1 cellular context compared by ENCODE assay signal in genomic region chr1:193059282-193060225, GRCh38.
TF ChIP-seq lines count a peak whose summit lies in the region.

TSS of gene RO60 (plus strand) at chr1:193059612. CDS start at chr1:193069055, 9,443 bp downstream.
TSS of gene UCHL5 (minus strand) at chr1:193059360. CDS start at chr1:193059260, 100 bp downstream.

TF ChIP-seq in HepG2, 621 proteins besides CTCF, POLR2A, EP300 and RAD21 (continued from another document and continues in another):
- TF ChIP-seq ZBTB40 (IDR thresholded peaks at IDR 0.05) (no peak), ZBTB40 (CRISPR knock-in tag; IDR thresholded peaks at IDR 0.05) (peak; percentile 62), ZMYM4 (CRISPR knock-in tag; IDR thresholded peaks at IDR 0.05) (peak; percentile 99), FOXP4 (CRISPR knock-in tag; IDR thresholded peaks at IDR 0.05) (peak; percentile 89), MTA1 (CRISPR knock-in tag; IDR thresholded peaks at IDR 0.05; ENCODE audit: borderline replicate concordance) (peak; percentile 47), ZNF468 (CRISPR knock-in tag; IDR thresholded peaks at IDR 0.05) (peak; percentile 38; the same call in 1 of the 2 replicates), RARG (CRISPR knock-in tag; IDR thresholded peaks at IDR 0.05; ENCODE audit: low read depth) (no peak), BRD4 (CRISPR knock-in tag; IDR thresholded peaks at IDR 0.05) (peak; percentile 94), HNF4G (IDR thresholded peaks at IDR 0.05; ENCODE audit: borderline replicate concordance, low read depth, low read length) (no peak), HNF4G (CRISPR knock-in tag; IDR thresholded peaks at IDR 0.05; ENCODE audit: borderline replicate concordance, low read depth) (peak; percentile 28), ZNF614 (CRISPR knock-in tag; IDR thresholded peaks at IDR 0.05; ENCODE audit: borderline replicate concordance) (peak; percentile 87), ZNF20 (CRISPR knock-in tag; IDR thresholded peaks at IDR 0.05) (0 out of 2 replicates have a peak, but pooled peaks have one; percentile 12), SYNCRIP (IDR thresholded peaks at IDR 0.05; ENCODE audit: insufficient read depth, low read depth, low read length) (no peak), FOXK2 (IDR thresholded peaks at IDR 0.05) (0 out of 2 replicates have a peak, but pooled peaks have one; percentile 9), ETV5 (CRISPR knock-in tag; IDR thresholded peaks at IDR 0.05; ENCODE audit: borderline replicate concordance) (peak; percentile 81), ZNF407 (CRISPR knock-in tag; IDR thresholded peaks at IDR 0.05; ENCODE audit: not compliant biosample characterization) (peak; percentile 63), ZFP41 (CRISPR knock-in tag; IDR thresholded peaks at IDR 0.05; ENCODE audit: borderline replicate concordance) (no peak), ZBTB33 (CRISPR knock-in tag; IDR thresholded peaks at IDR 0.05) (peak; percentile 12; the same call in 1 of the 2 replicates)
- TF ChIP-seq, protein P1, sequence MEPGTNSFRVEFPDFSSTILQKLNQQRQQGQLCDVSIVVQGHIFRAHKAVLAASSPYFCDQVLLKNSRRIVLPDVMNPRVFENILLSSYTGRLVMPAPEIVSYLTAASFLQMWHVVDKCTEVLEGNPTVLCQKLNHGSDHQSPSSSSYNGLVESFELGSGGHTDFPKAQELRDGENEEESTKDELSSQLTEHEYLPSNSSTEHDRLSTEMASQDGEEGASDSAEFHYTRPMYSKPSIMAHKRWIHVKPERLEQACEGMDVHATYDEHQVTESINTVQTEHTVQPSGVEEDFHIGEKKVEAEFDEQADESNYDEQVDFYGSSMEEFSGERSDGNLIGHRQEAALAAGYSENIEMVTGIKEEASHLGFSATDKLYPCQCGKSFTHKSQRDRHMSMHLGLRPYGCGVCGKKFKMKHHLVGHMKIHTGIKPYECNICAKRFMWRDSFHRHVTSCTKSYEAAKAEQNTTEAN (CRISPR knock-in tag; conservative IDR thresholded peaks at IDR 0.05) = peak; percentile 84
- TF ChIP-seq, protein P2, sequence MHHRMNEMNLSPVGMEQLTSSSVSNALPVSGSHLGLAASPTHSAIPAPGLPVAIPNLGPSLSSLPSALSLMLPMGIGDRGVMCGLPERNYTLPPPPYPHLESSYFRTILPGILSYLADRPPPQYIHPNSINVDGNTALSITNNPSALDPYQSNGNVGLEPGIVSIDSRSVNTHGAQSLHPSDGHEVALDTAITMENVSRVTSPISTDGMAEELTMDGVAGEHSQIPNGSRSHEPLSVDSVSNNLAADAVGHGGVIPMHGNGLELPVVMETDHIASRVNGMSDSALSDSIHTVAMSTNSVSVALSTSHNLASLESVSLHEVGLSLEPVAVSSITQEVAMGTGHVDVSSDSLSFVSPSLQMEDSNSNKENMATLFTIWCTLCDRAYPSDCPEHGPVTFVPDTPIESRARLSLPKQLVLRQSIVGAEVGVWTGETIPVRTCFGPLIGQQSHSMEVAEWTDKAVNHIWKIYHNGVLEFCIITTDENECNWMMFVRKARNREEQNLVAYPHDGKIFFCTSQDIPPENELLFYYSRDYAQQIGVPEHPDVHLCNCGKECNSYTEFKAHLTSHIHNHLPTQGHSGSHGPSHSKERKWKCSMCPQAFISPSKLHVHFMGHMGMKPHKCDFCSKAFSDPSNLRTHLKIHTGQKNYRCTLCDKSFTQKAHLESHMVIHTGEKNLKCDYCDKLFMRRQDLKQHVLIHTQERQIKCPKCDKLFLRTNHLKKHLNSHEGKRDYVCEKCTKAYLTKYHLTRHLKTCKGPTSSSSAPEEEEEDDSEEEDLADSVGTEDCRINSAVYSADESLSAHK (CRISPR knock-in tag; IDR thresholded peaks at IDR 0.05; ENCODE audit: borderline replicate concordance) = no peak
- TF ChIP-seq, protein P3, sequence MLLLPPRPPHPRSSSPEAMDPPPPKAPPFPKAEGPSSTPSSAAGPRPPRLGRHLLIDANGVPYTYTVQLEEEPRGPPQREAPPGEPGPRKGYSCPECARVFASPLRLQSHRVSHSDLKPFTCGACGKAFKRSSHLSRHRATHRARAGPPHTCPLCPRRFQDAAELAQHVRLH (CRISPR knock-in tag; IDR thresholded peaks at IDR 0.05; ENCODE audit: borderline replicate concordance, low read depth) = peak; percentile 98
